ENCODE assay signal across 25 cellular contexts in the genomic region with DNA sequence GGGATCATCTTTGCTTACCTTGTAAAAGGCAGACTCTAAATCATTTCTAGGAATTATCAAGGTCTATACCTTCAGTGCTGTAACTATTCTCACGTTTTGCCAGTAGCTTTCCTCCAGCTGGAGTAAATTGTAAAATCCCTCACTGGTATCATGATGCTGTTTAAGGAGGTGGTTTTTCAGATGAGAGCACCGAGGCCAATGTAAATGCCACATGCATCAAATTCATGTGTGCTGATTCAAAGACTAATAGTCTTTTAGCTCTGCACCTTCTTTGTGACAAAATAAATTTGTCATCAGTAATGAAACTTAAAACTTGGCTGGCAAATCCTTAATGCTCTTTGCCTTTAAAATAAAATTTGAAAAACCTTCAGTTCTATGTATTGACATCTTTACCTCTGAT.
"Had no signal": no experiment of that assay in that cellular context is flagged by ENCODE, and none has a peak within 500 bp of the region (broad histone marks: within the 10 kb centered on the region; RNA-seq: fewer than 3 reads in every experiment).

No MANE protein-coding gene starts in this region.

- H3K4me3 ChIP-seq: esophagus squamous epithelium, gastrocnemius medialis, heart right ventricle, left lung, lower lobe of right lung, mucosa of descending colon had no signal

- H3K27ac ChIP-seq: epithelial cell of prostate, esophagus squamous epithelium, gastrocnemius medialis, heart right ventricle, left lung, lower lobe of right lung had no signal

- H3K4me1 ChIP-seq: esophagus squamous epithelium, gastrocnemius medialis, left lung, lower lobe of right lung had no signal

- H3K4me3 Mint-ChIP-seq: dendritic cell treated with granulocyte-macrophage colony-stimulating factor and Interleukin-4, amounts not matched to agents 40 ng/mL and 50 ng/mL, for 4 days; effector memory CD8-positive, alpha-beta T cell; endodermal cell; mesothelial cell of epicardium; naive B cell; naive thymus-derived CD8-positive, alpha-beta T cell had no signal

- H3K27me3 Mint-ChIP-seq: dendritic cell treated with granulocyte-macrophage colony-stimulating factor and Interleukin-4, amounts not matched to agents 40 ng/mL and 50 ng/mL, for 4 days had no signal

- H3K4me1 Mint-ChIP-seq: endodermal cell, mesothelial cell of epicardium, naive B cell had no signal

- ATAC-seq: effector memory CD8-positive, alpha-beta T cell; esophagus mucosa; gastrocnemius medialis; heart right ventricle; left cardiac atrium; left lung; left ventricle myocardium superior; lower lobe of right lung; mucosa of descending colon; naive thymus-derived CD8-positive, alpha-beta T cell had no signal

- H3K36me3 Mint-ChIP-seq: mesothelial cell of epicardium; naive B cell; naive thymus-derived CD8-positive, alpha-beta T cell had no signal

- H3K9me3 Mint-ChIP-seq: dendritic cell treated with granulocyte-macrophage colony-stimulating factor and Interleukin-4, amounts not matched to agents 40 ng/mL and 50 ng/mL, for 4 days; effector memory CD8-positive, alpha-beta T cell; endodermal cell; naive thymus-derived CD8-positive, alpha-beta T cell had no signal

- H3K27ac Mint-ChIP-seq: dendritic cell treated with granulocyte-macrophage colony-stimulating factor and Interleukin-4, amounts not matched to agents 40 ng/mL and 50 ng/mL, for 4 days; effector memory CD8-positive, alpha-beta T cell; endodermal cell; mesothelial cell of epicardium; naive B cell; naive thymus-derived CD8-positive, alpha-beta T cell had no signal

- H3K36me3 ChIP-seq: esophagus squamous epithelium, gastrocnemius medialis, heart right ventricle, left lung, lower lobe of right lung had no signal

- DNase-seq: cortex of kidney; effector CD8-positive, alpha-beta T cell; effector memory CD8-positive, alpha-beta T cell; endodermal cell; erythroblast; esophagus squamous epithelium; foreskin fibroblast; foreskin melanocyte; gastrocnemius medialis; glutamatergic neuron; head of caudate nucleus; heart right ventricle; hippocampal formation; left cardiac atrium; left lung; left ventricle myocardium superior; lower lobe of right lung; mesenchymal stem cell; mucosa of descending colon; naive B cell; naive thymus-derived CD8-positive, alpha-beta T cell had no signal

- H3K27me3 ChIP-seq: gastrocnemius medialis, left lung had no signal
